ENCODE assay signal across 1 cellular context in genomic region chr6:43359831-43360230, GRCh38.
TF ChIP-seq lines count a peak whose summit lies in the region.

No MANE protein-coding gene starts in this region.

TF ChIP-seq in GM12878, 131 proteins besides CTCF, POLR2A, EP300 and RAD21:
- TF ChIP-seq SREBF2 (IDR thresholded peaks at IDR 0.05; ENCODE audit: low read length) (no peak), SMAD5 (IDR thresholded peaks at IDR 0.05; ENCODE audit: low read depth) (no peak), KLF5 (IDR thresholded peaks at IDR 0.05; ENCODE audit: partially characterized antibody) (no peak), SMC3 (IDR thresholded peaks at IDR 0.05; ENCODE audit: borderline replicate concordance, low read length) (no peak), ASH2L (IDR thresholded peaks at IDR 0.05; ENCODE audit: borderline replicate concordance, low read depth) (no peak), ZNF622 (IDR thresholded peaks at IDR 0.05) (no peak), RUNX3 (IDR thresholded peaks at IDR 0.05; ENCODE audit: low read length) (no peak), USF1 (IDR thresholded peaks at IDR 0.05; ENCODE audit: borderline replicate concordance, extremely low read length, insufficient read depth, low read depth, low read length) (no peak), ZNF592 (IDR thresholded peaks at IDR 0.05) (no peak), FOXK2 (IDR thresholded peaks at IDR 0.05) (no peak), EGR1 (IDR thresholded peaks at IDR 0.05; ENCODE audit: borderline replicate concordance in 1 of 2, low read depth in 2 of 2, low read length in 2 of 2) (no peak), FOS (IDR thresholded peaks at IDR 0.05; ENCODE audit: borderline replicate concordance, extremely low read depth, insufficient read length) (no peak), CHD2 (IDR thresholded peaks at IDR 0.05; ENCODE audit: borderline replicate concordance, low read depth, low read length) (no peak)
- TF ChIP-seq, protein P1, sequence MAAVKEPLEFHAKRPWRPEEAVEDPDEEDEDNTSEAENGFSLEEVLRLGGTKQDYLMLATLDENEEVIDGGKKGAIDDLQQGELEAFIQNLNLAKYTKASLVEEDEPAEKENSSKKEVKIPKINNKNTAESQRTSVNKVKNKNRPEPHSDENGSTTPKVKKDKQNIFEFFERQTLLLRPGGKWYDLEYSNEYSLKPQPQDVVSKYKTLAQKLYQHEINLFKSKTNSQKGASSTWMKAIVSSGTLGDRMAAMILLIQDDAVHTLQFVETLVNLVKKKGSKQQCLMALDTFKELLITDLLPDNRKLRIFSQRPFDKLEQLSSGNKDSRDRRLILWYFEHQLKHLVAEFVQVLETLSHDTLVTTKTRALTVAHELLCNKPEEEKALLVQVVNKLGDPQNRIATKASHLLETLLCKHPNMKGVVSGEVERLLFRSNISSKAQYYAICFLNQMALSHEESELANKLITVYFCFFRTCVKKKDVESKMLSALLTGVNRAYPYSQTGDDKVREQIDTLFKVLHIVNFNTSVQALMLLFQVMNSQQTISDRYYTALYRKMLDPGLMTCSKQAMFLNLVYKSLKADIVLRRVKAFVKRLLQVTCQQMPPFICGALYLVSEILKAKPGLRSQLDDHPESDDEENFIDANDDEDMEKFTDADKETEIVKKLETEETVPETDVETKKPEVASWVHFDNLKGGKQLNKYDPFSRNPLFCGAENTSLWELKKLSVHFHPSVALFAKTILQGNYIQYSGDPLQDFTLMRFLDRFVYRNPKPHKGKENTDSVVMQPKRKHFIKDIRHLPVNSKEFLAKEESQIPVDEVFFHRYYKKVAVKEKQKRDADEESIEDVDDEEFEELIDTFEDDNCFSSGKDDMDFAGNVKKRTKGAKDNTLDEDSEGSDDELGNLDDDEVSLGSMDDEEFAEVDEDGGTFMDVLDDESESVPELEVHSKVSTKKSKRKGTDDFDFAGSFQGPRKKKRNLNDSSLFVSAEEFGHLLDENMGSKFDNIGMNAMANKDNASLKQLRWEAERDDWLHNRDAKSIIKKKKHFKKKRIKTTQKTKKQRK (IDR thresholded peaks at IDR 0.05; ENCODE audit: low read depth, low read length): no peak
- TF ChIP-seq, protein P2, sequence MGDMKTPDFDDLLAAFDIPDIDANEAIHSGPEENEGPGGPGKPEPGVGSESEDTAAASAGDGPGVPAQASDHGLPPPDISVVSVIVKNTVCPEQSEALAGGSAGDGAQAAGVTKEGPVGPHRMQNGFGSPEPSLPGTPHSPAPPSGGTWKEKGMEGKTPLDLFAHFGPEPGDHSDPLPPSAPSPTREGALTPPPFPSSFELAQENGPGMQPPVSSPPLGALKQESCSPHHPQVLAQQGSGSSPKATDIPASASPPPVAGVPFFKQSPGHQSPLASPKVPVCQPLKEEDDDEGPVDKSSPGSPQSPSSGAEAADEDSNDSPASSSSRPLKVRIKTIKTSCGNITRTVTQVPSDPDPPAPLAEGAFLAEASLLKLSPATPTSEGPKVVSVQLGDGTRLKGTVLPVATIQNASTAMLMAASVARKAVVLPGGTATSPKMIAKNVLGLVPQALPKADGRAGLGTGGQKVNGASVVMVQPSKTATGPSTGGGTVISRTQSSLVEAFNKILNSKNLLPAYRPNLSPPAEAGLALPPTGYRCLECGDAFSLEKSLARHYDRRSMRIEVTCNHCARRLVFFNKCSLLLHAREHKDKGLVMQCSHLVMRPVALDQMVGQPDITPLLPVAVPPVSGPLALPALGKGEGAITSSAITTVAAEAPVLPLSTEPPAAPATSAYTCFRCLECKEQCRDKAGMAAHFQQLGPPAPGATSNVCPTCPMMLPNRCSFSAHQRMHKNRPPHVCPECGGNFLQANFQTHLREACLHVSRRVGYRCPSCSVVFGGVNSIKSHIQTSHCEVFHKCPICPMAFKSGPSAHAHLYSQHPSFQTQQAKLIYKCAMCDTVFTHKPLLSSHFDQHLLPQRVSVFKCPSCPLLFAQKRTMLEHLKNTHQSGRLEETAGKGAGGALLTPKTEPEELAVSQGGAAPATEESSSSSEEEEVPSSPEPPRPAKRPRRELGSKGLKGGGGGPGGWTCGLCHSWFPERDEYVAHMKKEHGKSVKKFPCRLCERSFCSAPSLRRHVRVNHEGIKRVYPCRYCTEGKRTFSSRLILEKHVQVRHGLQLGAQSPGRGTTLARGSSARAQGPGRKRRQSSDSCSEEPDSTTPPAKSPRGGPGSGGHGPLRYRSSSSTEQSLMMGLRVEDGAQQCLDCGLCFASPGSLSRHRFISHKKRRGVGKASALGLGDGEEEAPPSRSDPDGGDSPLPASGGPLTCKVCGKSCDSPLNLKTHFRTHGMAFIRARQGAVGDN (IDR thresholded peaks at IDR 0.05): no peak
